ENCODE assay signal across 8 cellular contexts in genomic region chr5:74127377-74128338, GRCh38.
DNase-seq lines count a peak whose midpoint lies in the region; ATAC-seq and TF ChIP-seq lines count a peak whose summit lies in the region.

No MANE protein-coding gene starts in this region.

- peak; percentile 40 for DNase-seq in HT1080 (ENCODE audit: low read depth)
- peak; percentile 20 for DNase-seq in WERI-Rb-1
- DNase-seq in kidney epithelial cell (ENCODE audit: low read depth), result no peak
- no peak for DNase-seq in OCI-M1 (lab: John Stamatoyannopoulos, UW)
- DNase-seq in activated CD4-positive, alpha-beta T cell treated with anti-CD3 and anti-CD28 coated beads, Interleukin-2, amount 50 U/mL, for 1 hour, result no peak
- DNase-seq in stimulated activated naive B cell treated with anti-CD40 and anti-IgM and Interleukin-4, amounts not matched to agents 10 μg/mL and 1 μg/mL and 100 μg/mL, for 72 hours, result no peak

- H3K27ac Mint-ChIP-seq in activated T-helper 17 cell treated with anti-CD3 and anti-CD28 coated beads, Interleukin-2, amount 50 U/mL, for 72 hours, result no peak overlapping the region
- no peak overlapping the region for H3K27ac Mint-ChIP-seq in stimulated activated naive B cell treated with anti-CD40 and anti-IgM and Interleukin-4, amounts not matched to agents 10 μg/mL and 1 μg/mL and 100 μg/mL, for 72 hours

- H3K27me3 ChIP-seq in WERI-Rb-1 (ENCODE audit: insufficient read depth, low read depth, severe bottlenecking) (no peaks in the 10 kb centered on the region), kidney epithelial cell (ENCODE audit: control insufficient read depth, insufficient read depth, low read length) (no peaks in the 10 kb centered on the region)

- no peaks in the 10 kb centered on the region for H3K9me3 ChIP-seq in WERI-Rb-1 (ENCODE audit: severe bottlenecking)

- no peak overlapping the region for H3K4me3 Mint-ChIP-seq in activated T-helper 17 cell treated with anti-CD3 and anti-CD28 coated beads, Interleukin-2, amount 50 U/mL, for 72 hours
- H3K4me3 Mint-ChIP-seq in stimulated activated naive B cell treated with anti-CD40 and anti-IgM and Interleukin-4, amounts not matched to agents 10 μg/mL and 1 μg/mL and 100 μg/mL, for 72 hours, result no peak overlapping the region

- H3K4me1 Mint-ChIP-seq in activated T-helper 17 cell treated with anti-CD3 and anti-CD28 coated beads, Interleukin-2, amount 50 U/mL, for 72 hours, result no peaks in the 10 kb centered on the region
- no peaks in the 10 kb centered on the region for H3K4me1 Mint-ChIP-seq in stimulated activated naive B cell treated with anti-CD40 and anti-IgM and Interleukin-4, amounts not matched to agents 10 μg/mL and 1 μg/mL and 100 μg/mL, for 72 hours

- H3K4me3 ChIP-seq in WERI-Rb-1 (ENCODE audit: low read depth, low read length) (no peak overlapping the region), kidney epithelial cell (ENCODE audit: low read depth, low read length) (no peak overlapping the region)

- TF ChIP-seq CTCF in 22Rv1 (IDR thresholded peaks at IDR 0.05) (peak; percentile 49), WERI-Rb-1 (IDR thresholded peaks at IDR 0.05; ENCODE audit: low read depth, low read length) (peak; percentile 32; the same call in 1 of the 2 replicates), kidney epithelial cell (IDR thresholded peaks at IDR 0.05; ENCODE audit: insufficient read depth, low read length, poor library complexity, severe bottlenecking) (peak; percentile 44)

- no peaks in the 10 kb centered on the region for H3K36me3 Mint-ChIP-seq in activated T-helper 17 cell treated with anti-CD3 and anti-CD28 coated beads, Interleukin-2, amount 50 U/mL, for 72 hours (ENCODE audit: low read depth)
- H3K36me3 Mint-ChIP-seq in stimulated activated naive B cell treated with anti-CD40 and anti-IgM and Interleukin-4, amounts not matched to agents 10 μg/mL and 1 μg/mL and 100 μg/mL, for 72 hours, result no peaks in the 10 kb centered on the region

- H3K27me3 Mint-ChIP-seq in activated T-helper 17 cell treated with anti-CD3 and anti-CD28 coated beads, Interleukin-2, amount 50 U/mL, for 72 hours, result peaks cover 15% of the 10 kb centered on the region
- peaks cover 4 to 21% of the 10 kb centered on the region in 2 donors for H3K27me3 Mint-ChIP-seq in stimulated activated naive B cell treated with anti-CD40 and anti-IgM and Interleukin-4, amounts not matched to agents 10 μg/mL and 1 μg/mL and 100 μg/mL, for 72 hours

- ATAC-seq in activated T-helper 17 cell treated with anti-CD3 and anti-CD28 coated beads, Interleukin-2, amount 50 U/mL, for 72 hours (replicated peaks), result no peak
- no peak for ATAC-seq in stimulated activated naive B cell treated with anti-CD40 and anti-IgM and Interleukin-4, amounts not matched to agents 10 μg/mL and 1 μg/mL and 100 μg/mL, for 72 hours (replicated peaks)

- no peaks in the 10 kb centered on the region for H3K9me3 Mint-ChIP-seq in activated T-helper 17 cell treated with anti-CD3 and anti-CD28 coated beads, Interleukin-2, amount 50 U/mL, for 72 hours
- H3K9me3 Mint-ChIP-seq in stimulated activated naive B cell treated with anti-CD40 and anti-IgM and Interleukin-4, amounts not matched to agents 10 μg/mL and 1 μg/mL and 100 μg/mL, for 72 hours, result no peaks in the 10 kb centered on the region

- H3K27ac ChIP-seq in 22Rv1, result peak overlapping the region; percentile 16; the same call in 1 of the 2 replicates
- no peak overlapping the region for H3K27ac ChIP-seq in WERI-Rb-1

- H3K36me3 ChIP-seq in WERI-Rb-1 (no peaks in the 10 kb centered on the region), kidney epithelial cell (ENCODE audit: control insufficient read depth, insufficient read depth, low read length) (no peaks in the 10 kb centered on the region)

Comparison
In these comparisons a context has a peak if more than half of its experiments do, and no peak if none do; other contexts are left out.
1. DNase-seq: peak in HT1080 (single experiment) and WERI-Rb-1 (single experiment); none in kidney epithelial cell (single experiment), OCI-M1 (single experiment), activated CD4-positive, alpha-beta T cell treated with anti-CD3 and anti-CD28 coated beads, Interleukin-2, amount 50 U/mL, for 1 hour (single experiment) and stimulated activated naive B cell treated with anti-CD40 and anti-IgM and Interleukin-4, amounts not matched to agents 10 μg/mL and 1 μg/mL and 100 μg/mL, for 72 hours (single experiment).
2. Peak in every context shown above with its lines, with median percentiles within 50 percentile points of each other: CTCF ChIP-seq.